36 cellular contexts compared by ENCODE assay signal in the genomic region with DNA sequence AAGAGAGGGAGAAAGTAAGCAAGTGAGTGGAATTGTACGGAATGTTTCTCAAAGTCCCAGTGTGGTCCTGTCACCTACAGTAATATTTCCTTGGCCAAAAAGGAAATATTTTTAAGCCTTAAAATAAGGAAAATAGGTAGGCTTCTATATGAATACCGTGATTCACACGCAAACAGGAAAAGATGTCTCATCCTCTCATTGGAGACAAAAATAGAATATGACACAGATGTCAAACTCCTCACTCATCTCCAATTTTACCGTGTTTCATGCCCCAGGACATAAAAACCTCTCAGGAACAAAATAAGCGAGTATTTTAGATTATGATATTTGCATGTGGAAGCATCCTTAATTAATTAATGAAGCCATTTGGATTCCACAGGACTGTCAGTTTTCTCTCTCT.
"Had no signal": no experiment of that assay in that cellular context is flagged by ENCODE, and none has a peak within 500 bp of the region (broad histone marks: within the 10 kb centered on the region; RNA-seq: fewer than 3 reads in every experiment).

No MANE protein-coding gene starts in this region.

- H3K36me3 ChIP-seq: adrenal gland, brain microvascular endothelial cell, cardiac muscle cell, Peyer's patch, SJCRH30 had no signal

- H3K4me3 ChIP-seq: adrenal gland, cardiac muscle cell, Peyer's patch, SJCRH30, SK-N-MC had no signal

- H3K27ac ChIP-seq: adrenal gland, brain microvascular endothelial cell, cardiac muscle cell, Peyer's patch, SJCRH30, SK-N-MC had no signal

- H3K9me3 Mint-ChIP-seq: activated CD4-positive, alpha-beta T cell treated with anti-CD3 and anti-CD28 coated beads, Interleukin-2, amount 10 ng/mL, durations not matched to agents 7 days and 5 days had no signal

- H3K27me3 ChIP-seq: adrenal gland, brain microvascular endothelial cell, cardiac muscle cell, Peyer's patch, SJCRH30 had no signal

- DNase-seq: activated CD4-positive, alpha-beta T cell treated with anti-CD3 and anti-CD28 coated beads for 36 hours; activated CD4-positive, alpha-beta T cell treated with anti-CD3 and anti-CD28 coated beads, Interleukin-2, amount 10 ng/mL, durations not matched to agents 7 days and 5 days; activated CD4-positive, alpha-beta T cell treated with anti-CD3 and anti-CD28 coated beads, Interleukin-2, amount 50 U/mL, for 48 hours; activated CD8-positive, alpha-beta T cell treated with anti-CD3 and anti-CD28 coated beads, Interleukin-2, amount 10 ng/mL, durations not matched to agents 7 days and 5 days; activated gamma-delta T cell; activated naive CD4-positive, alpha-beta T cell treated with Interleukin-2 at 50 U/mL for 16 hours; activated T-cell treated with anti-CD3 and anti-CD28 coated beads, Interleukin-2, amount 50 U/mL, for 24 hours; adrenal gland; brain microvascular endothelial cell; Kasumi-1; KG1; MM.1S; MV-4-11; NCI-H1092 treated with DMSO at 0.1 percent for 48 hours; NCI-H1417; NCI-H146; NCI-H187; NCI-H2029 treated with DMSO at 0.1 percent for 48 hours; NCI-H2107; NCI-H2171; NCI-H510A; NCI-H526 treated with DMSO at 0.1 percent for 48 hours; NCI-H82; Peyer's patch; SHP77; SJCRH30 had no signal

- H3K4me1 Mint-ChIP-seq: activated CD4-positive, alpha-beta T cell treated with anti-CD3 and anti-CD28 coated beads for 36 hours; activated CD4-positive, alpha-beta T cell treated with anti-CD3 and anti-CD28 coated beads, Interleukin-2, amount 10 ng/mL, durations not matched to agents 7 days and 5 days; central memory CD8-positive, alpha-beta T cell had no signal

- FAIRE-seq: TTC549 had no signal

- H3K4me1 ChIP-seq: adrenal gland, Peyer's patch, SJCRH30 had no signal

- H3K36me3 Mint-ChIP-seq: activated naive CD4-positive, alpha-beta T cell treated with anti-CD3 and anti-CD28 coated beads, Interleukin-2, amount 50 U/mL, for 72 hours; WTC11 had no signal

- H3K27ac Mint-ChIP-seq: activated CD4-positive, alpha-beta T cell treated with anti-CD3 and anti-CD28 coated beads for 36 hours; activated CD4-positive, alpha-beta T cell treated with anti-CD3 and anti-CD28 coated beads, Interleukin-2, amount 10 ng/mL, durations not matched to agents 7 days and 5 days; activated CD8-positive, alpha-beta T cell treated with anti-CD3 and anti-CD28 coated beads, Interleukin-2, amount 10 ng/mL, durations not matched to agents 7 days and 5 days; activated naive CD4-positive, alpha-beta T cell treated with anti-CD3 and anti-CD28 coated beads, Interleukin-2, amount 50 U/mL, for 72 hours; activated T-cell treated with anti-CD3 and anti-CD28 coated beads, Interleukin-2, amount 50 U/mL, for 24 hours; activated T-helper 2 cell treated with anti-CD3 and anti-CD28 coated beads, Interferon-gamma antibody, Interleukin-2, Interleukin-4, amounts not matched to agents 10 μg/mL and 5 μg/mL and 100 μg/mL, durations not matched to agents 14 hours and 24 hours and 36 hours; T-helper 1 cell treated with Interleukin-12 subunit alpha and Interleukin-12 subunit beta and Interleukin-4 antibody, amounts not matched to agents 30 μg/mL and 1 μg/mL, for 36 hours; T-helper 2 cell treated with Interferon-gamma antibody and Interleukin-4, amounts not matched to agents 5 μg/mL and 100 μg/mL, for 36 hours; WTC11 had no signal

- H3K27me3 Mint-ChIP-seq: activated CD4-positive, alpha-beta T cell treated with anti-CD3 and anti-CD28 coated beads for 36 hours; activated CD4-positive, alpha-beta T cell treated with anti-CD3 and anti-CD28 coated beads, Interleukin-2, amount 10 ng/mL, durations not matched to agents 7 days and 5 days; activated T-cell treated with anti-CD3 and anti-CD28 coated beads, Interleukin-2, amount 50 U/mL, for 24 hours; central memory CD8-positive, alpha-beta T cell had no signal

- H3K4me3 Mint-ChIP-seq: activated CD4-positive, alpha-beta T cell treated with anti-CD3 and anti-CD28 coated beads for 36 hours; activated CD4-positive, alpha-beta T cell treated with anti-CD3 and anti-CD28 coated beads, Interleukin-2, amount 10 ng/mL, durations not matched to agents 7 days and 5 days; activated CD8-positive, alpha-beta T cell treated with anti-CD3 and anti-CD28 coated beads, Interleukin-2, amount 10 ng/mL, durations not matched to agents 7 days and 5 days; activated T-cell treated with anti-CD3 and anti-CD28 coated beads, Interleukin-2, amount 50 U/mL, for 24 hours; central memory CD8-positive, alpha-beta T cell; T-helper 1 cell treated with Interleukin-12 subunit alpha and Interleukin-12 subunit beta and Interleukin-4 antibody, amounts not matched to agents 30 μg/mL and 1 μg/mL, for 36 hours; T-helper 2 cell treated with Interferon-gamma antibody and Interleukin-4, amounts not matched to agents 5 μg/mL and 100 μg/mL, for 36 hours; WTC11 had no signal

- H3K9me3 ChIP-seq: adrenal gland, Peyer's patch, SJCRH30 had no signal

- ATAC-seq: activated CD4-positive, alpha-beta T cell treated with anti-CD3 and anti-CD28 coated beads for 36 hours; activated CD4-positive, CD25-positive, alpha-beta regulatory T cell treated with anti-CD3 and anti-CD28 coated beads, Interleukin-2, amount 50 U/mL, for 24 hours; activated CD8-positive, alpha-beta T cell treated with anti-CD3 and anti-CD28 coated beads, Interleukin-2, amount 10 ng/mL, durations not matched to agents 7 days and 5 days; activated naive CD4-positive, alpha-beta T cell treated with anti-CD3 and anti-CD28 coated beads, Interleukin-2, amount 50 U/mL, for 72 hours; WTC11 had no signal
